Comparison of ENCODE assay signal across 1 cellular context in genomic region chr11:34438529-34439507, GRCh38.
TF ChIP-seq lines count a peak whose summit lies in the region.

TSS of gene CAT (plus strand) at chr11:34438934. CDS start at chr11:34439014, 80 bp downstream.

TF ChIP-seq in HepG2, 621 proteins besides CTCF, POLR2A, EP300 and RAD21 (continued from another document and continues in another):
- TF ChIP-seq NAIF1 (CRISPR knock-in tag; IDR thresholded peaks at IDR 0.05; ENCODE audit: borderline replicate concordance): 0 out of 2 replicates have a peak, but pooled peaks have one; percentile 37
- peak; percentile 97 for TF ChIP-seq ZNF335 (CRISPR knock-in tag; IDR thresholded peaks at IDR 0.05)
- TF ChIP-seq SNAPC2 (CRISPR knock-in tag; IDR thresholded peaks at IDR 0.05): 0 out of 2 replicates have a peak, but pooled peaks have one; percentile 70
- TF ChIP-seq PAX8 (CRISPR knock-in tag; IDR thresholded peaks at IDR 0.05; ENCODE audit: borderline replicate concordance): 0 out of 2 replicates have a peak, but pooled peaks have one; percentile 55
- peak; percentile 92 for TF ChIP-seq ZNF784 (CRISPR knock-in tag; IDR thresholded peaks at IDR 0.05; ENCODE audit: borderline replicate concordance)
- no peak for TF ChIP-seq GMEB2 (CRISPR knock-in tag; IDR thresholded peaks at IDR 0.05; ENCODE audit: low read depth)
- peak; percentile 71; the same call in 1 of the 2 replicates for TF ChIP-seq ZNF142 (CRISPR knock-in tag; IDR thresholded peaks at IDR 0.05)
- 0 out of 2 replicates have a peak, but pooled peaks have one; percentile 43 for TF ChIP-seq BRF2 (CRISPR knock-in tag; IDR thresholded peaks at IDR 0.05)
- TF ChIP-seq ZKSCAN5 (CRISPR knock-in tag; IDR thresholded peaks at IDR 0.05): 0 out of 2 replicates have a peak, but pooled peaks have one; percentile 54
- TF ChIP-seq PRDM10 (CRISPR knock-in tag; IDR thresholded peaks at IDR 0.05; ENCODE audit: low read depth): peak; percentile 95
- TF ChIP-seq SIN3A (IDR thresholded peaks at IDR 0.05; ENCODE audit: borderline replicate concordance, low read depth, low read length): no peak
- TF ChIP-seq ZNF317 (CRISPR knock-in tag; IDR thresholded peaks at IDR 0.05): peak; percentile 69; the same call in 1 of the 2 replicates
- TF ChIP-seq NR2C2 (CRISPR knock-in tag; IDR thresholded peaks at IDR 0.05; ENCODE audit: borderline replicate concordance): 0 out of 2 replicates have a peak, but pooled peaks have one; percentile 51
- TF ChIP-seq SAP130 (CRISPR knock-in tag; IDR thresholded peaks at IDR 0.05; ENCODE audit: low read depth): peak; percentile 83
- peak; percentile 97 for TF ChIP-seq PPARG (CRISPR knock-in tag; conservative IDR thresholded peaks at IDR 0.05)
- no peak for TF ChIP-seq CREB1 (IDR thresholded peaks at IDR 0.05)
- peak; percentile 34; the same call in 1 of the 2 replicates for TF ChIP-seq CREB1 (CRISPR knock-in tag; IDR thresholded peaks at IDR 0.05)
- 0 out of 2 replicates have a peak, but pooled peaks have one; percentile 28 for TF ChIP-seq PRDM15 (CRISPR knock-in tag; IDR thresholded peaks at IDR 0.05)
- 0 out of 2 replicates have a peak, but pooled peaks have one; percentile 24 for TF ChIP-seq ZNF512B (CRISPR knock-in tag; IDR thresholded peaks at IDR 0.05; ENCODE audit: borderline replicate concordance)
- peak; percentile 78 for TF ChIP-seq CEBPB (IDR thresholded peaks at IDR 0.05; ENCODE audit: borderline replicate concordance, low read depth, low read length)
- peak; percentile 71; the same call in 1 of the 2 replicates for TF ChIP-seq ELF4 (CRISPR knock-in tag; IDR thresholded peaks at IDR 0.05; ENCODE audit: borderline replicate concordance)
- TF ChIP-seq ZBTB1 (CRISPR knock-in tag; IDR thresholded peaks at IDR 0.05; ENCODE audit: borderline replicate concordance): no peak
